9 cellular contexts compared by ENCODE assay signal in genomic region chr14:61569783-61570182, GRCh38.
DNase-seq lines count a peak whose midpoint lies in the region; ATAC-seq, FAIRE-seq and TF ChIP-seq lines count a peak whose summit lies in the region.
"Had no signal": no experiment of that assay in that cellular context is flagged by ENCODE, and none has a peak within 500 bp of the region (broad histone marks: within the 10 kb centered on the region; RNA-seq: fewer than 3 reads in every experiment).

No MANE protein-coding gene starts in this region.

- no peaks in the 10 kb centered on the region for H3K9me3 ChIP-seq in endothelial cell of umbilical vein (replicated peaks; ENCODE audit: control insufficient read depth, insufficient read depth, low read length)

- no TSS peak for BruUV-seq in endothelial cell of umbilical vein (replicated peaks; lab: Mats Ljungman, UMichigan)

- no peak overlapping the region for H3K9ac ChIP-seq in endothelial cell of umbilical vein (replicated peaks; ENCODE audit: extremely low read depth, insufficient read depth, low read length)
- H3K9ac ChIP-seq: KMS-11 had no signal

- no peak overlapping the region for H3K4me2 ChIP-seq in endothelial cell of umbilical vein (ENCODE audit: insufficient read depth, low read length)
- H3K4me2 ChIP-seq: KMS-11 had no signal

- no peak overlapping the region for H3K4me3 ChIP-seq in endothelial cell of umbilical vein (replicated peaks in 1 of 3; ENCODE audit: insufficient read depth in 1 of 3, low read depth in 1 of 3, low read length in 3 of 3)

- H3K4me1 ChIP-seq in endothelial cell of umbilical vein (ENCODE audit: control insufficient read depth, extremely low read depth, insufficient read depth, low read length): peaks cover 35% of the 10 kb centered on the region

- TF ChIP-seq POLR2A in endothelial cell of umbilical vein (IDR thresholded peaks at IDR 0.05; ENCODE audit: low read depth, low read length): no peak

- POLR2A ChIA-PET in endothelial cell of umbilical vein (lab: Charles Lee): no interaction called here

- H2AFZ ChIP-seq in endothelial cell of umbilical vein (ENCODE audit: low read depth, low read length): peak overlapping the region; percentile 33

- dilution Hi-C loops in endothelial cell of umbilical vein (cut with MboI; ENCODE audit: extremely low pct_ligation_motif_present, low sequenced_read_pairs): no loop called here

- CTCF ChIA-PET in endothelial cell of umbilical vein (lab: Charles Lee): interaction anchor here (0.8 to 1.5 kb wide), 4 partner anchors 27 to 93 kb away, joined by 3 to 4 read pairs (median 3); no protein-coding TSS in a partner anchor

- H3K79me2 ChIP-seq in endothelial cell of umbilical vein (ENCODE audit: control insufficient read depth, insufficient read depth, low read length): no peaks in the 10 kb centered on the region

- H3K36me3 ChIP-seq in endothelial cell of umbilical vein (ENCODE audit: control insufficient read depth in 2 of 2, extremely low read depth in 1 of 2, insufficient read depth in 2 of 2, low read length in 2 of 2): no peaks in the 10 kb centered on the region

- H3K27ac ChIP-seq in endothelial cell of umbilical vein (ENCODE audit: insufficient read depth, low read depth, low read length): no peak overlapping the region
- H3K27ac ChIP-seq: KMS-11 had no signal

- no peaks in the 10 kb centered on the region for H4K20me1 ChIP-seq in endothelial cell of umbilical vein (replicated peaks; ENCODE audit: control insufficient read depth, extremely low read depth, insufficient read depth, low read length)

- TF ChIP-seq CTCF in endothelial cell of umbilical vein (IDR thresholded peaks at IDR 0.05; ENCODE audit: extremely low read depth in 1 of 2, insufficient read depth in 1 of 2, low read depth in 1 of 2, low read length in 2 of 2): no peak

- intact Hi-C loops in endothelial cell of umbilical vein (cut with micrococcal nuclease) (no loop called here), sciatic nerve (cut with DNase I) (no loop called here)

- no peaks in the 10 kb centered on the region for H3K27me3 ChIP-seq in endothelial cell of umbilical vein (ENCODE audit: control insufficient read depth in 2 of 2, insufficient read depth in 2 of 2, low read length in 2 of 2)

- DNase-seq in HTR-8/SVneo (ENCODE audit: insufficient read length, low spot score) (peak; percentile 77), T1000 (lab: John Stamatoyannopoulos, UW) (peak; percentile 35), endothelial cell of umbilical vein (ENCODE audit: low read depth, low spot score) (peak; percentile 63), sciatic nerve (ENCODE audit: low spot score) (no peak), superior temporal gyrus (ENCODE audit: extremely low spot score) (no peak)

- FAIRE-seq in HTR-8/SVneo (lab: Jason Lieb, UNC) (no peak), endothelial cell of umbilical vein (lab: Jason Lieb, UNC) (peak; percentile 86)

- ATAC-seq in sciatic nerve (peak; percentile 46), HG03565 (IDR thresholded peaks at IDR 0.05; ENCODE audit: unreplicated experiment) (no peak), HG03457 (IDR thresholded peaks at IDR 0.05; ENCODE audit: unreplicated experiment) (no peak), GM21381 (IDR thresholded peaks at IDR 0.05; ENCODE audit: unreplicated experiment) (no peak)

- no peaks in the 10 kb centered on the region for H3K9me1 ChIP-seq in endothelial cell of umbilical vein (replicated peaks; ENCODE audit: control insufficient read depth, extremely low read depth, insufficient read depth, low read length)

TF ChIP-seq in endothelial cell of umbilical vein, 7 proteins besides CTCF, POLR2A, EP300 and RAD21:
- no peak for TF ChIP-seq EZH2 (IDR thresholded peaks at IDR 0.05; ENCODE audit: borderline replicate concordance, low read depth, low read length, severe bottlenecking)
- TF ChIP-seq MAX (IDR thresholded peaks at IDR 0.05; ENCODE audit: insufficient read depth, insufficient read length): no peak
- no peak for TF ChIP-seq FOS (IDR thresholded peaks at IDR 0.05; ENCODE audit: borderline replicate concordance, insufficient read depth, low read length)
- TF ChIP-seq POLR2AphosphoS5 (IDR thresholded peaks at IDR 0.05; ENCODE audit: insufficient read depth, low read depth, low read length): no peak
- no peak for TF ChIP-seq GATA2 (IDR thresholded peaks at IDR 0.05; ENCODE audit: insufficient read depth, insufficient read length, low read depth, low read length)
- TF ChIP-seq JUN (IDR thresholded peaks at IDR 0.05; ENCODE audit: borderline replicate concordance, insufficient read depth, insufficient read length, low read depth): no peak
- TF ChIP-seq MYC (IDR thresholded peaks at IDR 0.05; ENCODE audit: low read depth, low read length): no peak
TF ChIP-seq in endothelial cell of umbilical vein: peak in this region for 0.

Comparison
In these comparisons a context has a peak if more than half of its experiments do, and no peak if none do; other contexts are left out.
1. DNase-seq: peak in HTR-8/SVneo (single experiment), T1000 (single experiment) and endothelial cell of umbilical vein (single experiment); none in sciatic nerve (single experiment) and superior temporal gyrus (single experiment).